ENCODE assay signal across 20 cellular contexts in the genomic region with DNA sequence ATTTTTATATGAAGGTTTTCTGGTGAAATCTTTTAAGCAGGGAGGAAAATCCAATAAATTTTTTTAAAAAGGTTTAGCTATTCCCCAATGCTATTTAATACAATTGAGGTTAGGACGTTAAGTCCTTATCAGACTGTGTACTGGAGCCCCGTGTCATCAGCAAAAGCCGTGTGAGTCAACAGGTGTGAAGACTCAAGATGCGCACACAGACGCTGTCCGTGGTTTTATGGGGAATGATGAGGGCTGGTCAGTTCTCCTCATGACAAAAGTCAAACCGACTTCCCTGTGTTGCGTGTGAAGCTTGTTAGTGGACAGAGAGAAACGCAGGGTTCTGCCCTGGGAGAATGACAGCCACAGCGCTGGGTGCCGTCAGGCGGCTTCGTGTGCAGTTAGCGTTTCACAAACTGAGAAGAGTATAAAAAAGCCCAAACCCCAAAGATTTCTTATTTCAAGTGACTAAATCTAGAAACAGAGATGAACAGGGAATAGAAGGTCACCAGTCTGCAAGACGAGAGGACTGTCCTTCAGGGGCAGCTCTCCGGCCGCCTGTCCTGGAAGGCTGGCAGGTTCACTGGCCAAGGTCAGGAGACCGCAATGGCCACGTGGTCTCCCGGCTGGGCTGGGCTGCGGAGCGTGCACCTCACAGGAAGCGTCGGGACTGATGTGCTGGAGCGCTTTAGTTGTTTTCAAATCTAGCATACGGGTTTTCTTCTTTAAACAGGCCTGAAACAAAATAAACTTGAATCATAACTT. TPM values are rescaled to one million over a fixed set of nuclear protein-coding genes. Genes with fewer than 3 reads are reported as not detected.
DNase-seq lines count a peak whose midpoint lies in the region; ATAC-seq and TF ChIP-seq lines count a peak whose summit lies in the region.
"Had no signal": no experiment of that assay in that cellular context is flagged by ENCODE, and none has a peak within 500 bp of the region (broad histone marks: within the 10 kb centered on the region; RNA-seq: fewer than 3 reads in every experiment).

No MANE protein-coding gene starts in this region.

- no peaks in the 10 kb centered on the region for H3K9me3 Mint-ChIP-seq in activated CD4-positive, alpha-beta T cell treated with anti-CD3 and anti-CD28 coated beads, Interleukin-2, amount 10 ng/mL, durations not matched to agents 7 days and 5 days
- no peaks in the 10 kb centered on the region for H3K9me3 Mint-ChIP-seq in endothelial cell (ENCODE audit: unreplicated experiment)
- H3K9me3 Mint-ChIP-seq: activated T-cell treated with anti-CD3 and anti-CD28 coated beads, Interleukin-2, amount 50 U/mL, for 4 hours; effector memory CD8-positive, alpha-beta T cell; neural crest cell had no signal

- H3K23ac ChIP-seq in mesendoderm (ENCODE audit: low read length), result no peak overlapping the region

- H3K36me3 ChIP-seq in KOPT-K1 (ENCODE audit: insufficient read depth, low read length), result peaks cover 47% of the 10 kb centered on the region
- peaks cover 21% of the 10 kb centered on the region for H3K36me3 ChIP-seq in mesendoderm (ENCODE audit: control insufficient read depth, insufficient read depth, low read length)

- no peak overlapping the region for H2BK5ac ChIP-seq in mesendoderm (ENCODE audit: low read length)

- H3K4me3 Mint-ChIP-seq in activated CD4-positive, alpha-beta T cell treated with anti-CD3 and anti-CD28 coated beads, Interleukin-2, amount 10 ng/mL, durations not matched to agents 7 days and 5 days, result no peak overlapping the region
- peak overlapping the region; percentile 21 for H3K4me3 Mint-ChIP-seq in endothelial cell (ENCODE audit: unreplicated experiment)
- H3K4me3 Mint-ChIP-seq: activated T-cell treated with anti-CD3 and anti-CD28 coated beads, Interleukin-2, amount 50 U/mL, for 4 hours; effector memory CD8-positive, alpha-beta T cell; neural crest cell had no signal

- DNase-seq in activated CD4-positive, alpha-beta T cell treated with anti-CD3 and anti-CD28 coated beads, Interleukin-2, amount 10 ng/mL, durations not matched to agents 7 days and 5 days, result no peak
- no peak for DNase-seq in activated CD4-positive, alpha-beta T cell treated with anti-CD3 and anti-CD28 coated beads for 1 hour
- DNase-seq in endothelial cell (ENCODE audit: low spot score), result no peak
- peak; percentile 66 for DNase-seq in posterior vena cava (ENCODE audit: low spot score)
- no peak for DNase-seq in mesendoderm
- no peak for DNase-seq in middle frontal gyrus (ENCODE audit: extremely low spot score, low spot score)
- DNase-seq: activated CD4-positive, alpha-beta T cell treated with anti-CD3 and anti-CD28 coated beads for 4 hours; activated T-cell treated with anti-CD3 and anti-CD28 coated beads, Interleukin-2, amount 50 U/mL, for 4 hours; anterior cingulate cortex; DMS53; effector memory CD8-positive, alpha-beta T cell; mammary epithelial cell; NCI-H2107; NCI-H526 treated with DMSO at 0.1 percent for 48 hours; thyroid gland had no signal

- H3K4me1 Mint-ChIP-seq in activated CD4-positive, alpha-beta T cell treated with anti-CD3 and anti-CD28 coated beads, Interleukin-2, amount 10 ng/mL, durations not matched to agents 7 days and 5 days, result peaks cover 55% of the 10 kb centered on the region
- peaks cover 6% of the 10 kb centered on the region for H3K4me1 Mint-ChIP-seq in endothelial cell (ENCODE audit: unreplicated experiment)

- TF ChIP-seq CTCF in endothelial cell (IDR thresholded peaks at IDR 0.05; ENCODE audit: unreplicated experiment), result no peak

- H3K36me3 Mint-ChIP-seq in activated CD4-positive, alpha-beta T cell treated with anti-CD3 and anti-CD28 coated beads, Interleukin-2, amount 10 ng/mL, durations not matched to agents 7 days and 5 days (ENCODE audit: low read depth), result peaks cover 38% of the 10 kb centered on the region
- H3K36me3 Mint-ChIP-seq in endothelial cell (ENCODE audit: low read depth, unreplicated experiment), result peaks cover 47% of the 10 kb centered on the region

- intact Hi-C loops in posterior vena cava (cut with DNase I), result no loop called here

- POLR2A ChIA-PET in activated CD4-positive, alpha-beta T cell treated with anti-CD3 and anti-CD28 coated beads, Interleukin-2, amount 10 ng/mL, durations not matched to agents 7 days and 5 days (lab: Charles Lee), result no interaction called here

- H3K4ac ChIP-seq in mesendoderm (ENCODE audit: low read depth, low read length), result no peak overlapping the region

- H3K27me3 ChIP-seq in mesendoderm (ENCODE audit: insufficient read depth, low read length, poor library complexity), result no peaks in the 10 kb centered on the region
- H3K27me3 ChIP-seq: thyroid gland had no signal

- H4K5ac ChIP-seq in mesendoderm (ENCODE audit: low read length), result no peak overlapping the region

- no peaks in the 10 kb centered on the region for H3K9me3 ChIP-seq in KOPT-K1 (ENCODE audit: insufficient read depth, low read length, poor library complexity, severe bottlenecking)
- H3K9me3 ChIP-seq: A549, thyroid gland had no signal

- peak overlapping the region; percentile 60 for H3K27ac Mint-ChIP-seq in activated CD4-positive, alpha-beta T cell treated with anti-CD3 and anti-CD28 coated beads, Interleukin-2, amount 10 ng/mL, durations not matched to agents 7 days and 5 days
- no peak overlapping the region for H3K27ac Mint-ChIP-seq in endothelial cell (ENCODE audit: unreplicated experiment)

- peaks cover 5% of the 10 kb centered on the region for H3K79me2 ChIP-seq in mesendoderm (ENCODE audit: control insufficient read depth, insufficient read depth, low read length)

- no peak overlapping the region for H3K56ac ChIP-seq in mesendoderm (ENCODE audit: low read length)

- H2AK5ac ChIP-seq in mesendoderm (ENCODE audit: low read length), result no peak overlapping the region

- no peak overlapping the region for H3K9ac ChIP-seq in mesendoderm (ENCODE audit: low read length)

- WGBS in mesendoderm (ENCODE audit: extremely low coverage, insufficient coverage, low lambda C conversion rate), result no CpG with 5 or more reads among the region's 26 CpGs

- H3K4me2 ChIP-seq in mesendoderm (ENCODE audit: low read length), result no peak overlapping the region
- H3K4me2 ChIP-seq: A549 had no signal

- no peak overlapping the region for H2BK120ac ChIP-seq in mesendoderm (ENCODE audit: low read depth, low read length)

- peak overlapping the region; percentile 77 for H3K27ac ChIP-seq in KOPT-K1 (ENCODE audit: low read depth, low read length, poor library complexity, severe bottlenecking)
- H3K27ac ChIP-seq in mesendoderm (ENCODE audit: low read depth, low read length), result no peak overlapping the region
- H3K27ac ChIP-seq: A549, C4-2B, thyroid gland had no signal

- H3K79me1 ChIP-seq in mesendoderm (ENCODE audit: low read length), result peaks cover 10% of the 10 kb centered on the region

- no peaks in the 10 kb centered on the region for H3K4me1 ChIP-seq in mesendoderm (ENCODE audit: control insufficient read depth, low read depth, low read length)

- no peak overlapping the region for H4K8ac ChIP-seq in mesendoderm (ENCODE audit: low read depth, low read length)

- no peak overlapping the region for H2BK15ac ChIP-seq in mesendoderm (replicated peaks; ENCODE audit: low read depth)

- no peak for ATAC-seq in GM21737 (IDR thresholded peaks at IDR 0.05; ENCODE audit: unreplicated experiment)
- ATAC-seq: A549; activated T-cell treated with anti-CD3 and anti-CD28 coated beads, Interleukin-2, amount 50 U/mL, for 4 hours; effector memory CD8-positive, alpha-beta T cell had no signal

- H3K27me3 Mint-ChIP-seq in activated CD4-positive, alpha-beta T cell treated with anti-CD3 and anti-CD28 coated beads, Interleukin-2, amount 10 ng/mL, durations not matched to agents 7 days and 5 days, result no peaks in the 10 kb centered on the region
- peaks cover 6% of the 10 kb centered on the region for H3K27me3 Mint-ChIP-seq in endothelial cell (ENCODE audit: unreplicated experiment)
- H3K27me3 Mint-ChIP-seq: effector memory CD8-positive, alpha-beta T cell had no signal

- H3K4me3 ChIP-seq in mesendoderm (ENCODE audit: low read length), result no peak overlapping the region
- H3K4me3 ChIP-seq: A549, thyroid gland had no signal

- H3K18ac ChIP-seq in mesendoderm (ENCODE audit: low read length), result no peak overlapping the region

- CTCF ChIA-PET in activated CD4-positive, alpha-beta T cell treated with anti-CD3 and anti-CD28 coated beads, Interleukin-2, amount 10 ng/mL, durations not matched to agents 7 days and 5 days (lab: Charles Lee), result interaction anchor here (0.8 to 0.9 kb wide), 2 partner anchors 21 to 31 kb away, joined by 3 read pairs; no protein-coding TSS in a partner anchor

RNA-seq across cellular contexts. Expression of gene PTTG1IP, which starts 22.4 kb away (rescaled TPM):
- total RNA-seq in activated CD4-positive, alpha-beta T cell treated with anti-CD3 and anti-CD28 coated beads, Interleukin-2, amount 10 ng/mL, durations not matched to agents 7 days and 5 days, result 10 to 100 TPM; 70.2 to 79.9 TPM
- total RNA-seq in endothelial cell (ENCODE audit: unreplicated experiment), result 223 TPM
- total RNA-seq in posterior vena cava, result 100 to 1,000 TPM; 202 to 246 TPM
- polyA plus RNA-seq in mesendoderm (2013, experiment 1 of 2), result 106 TPM
- polyA plus RNA-seq in mesendoderm (2013, experiment 2 of 2), result 104 TPM

RNA-seq across cellular contexts. Expression of gene SUMO3, which starts 33.2 kb away (rescaled TPM):
- total RNA-seq in activated CD4-positive, alpha-beta T cell treated with anti-CD3 and anti-CD28 coated beads, Interleukin-2, amount 10 ng/mL, durations not matched to agents 7 days and 5 days, result 10 to 100 TPM; 91.1 to 97.9 TPM
- total RNA-seq in endothelial cell (ENCODE audit: unreplicated experiment), result 69.0 TPM
- total RNA-seq in posterior vena cava, result 10 to 100 TPM; 53.5 to 58.3 TPM
- polyA plus RNA-seq in mesendoderm (2013, experiment 1 of 2), result 156 TPM
- 154 TPM for polyA plus RNA-seq in mesendoderm (2013, experiment 2 of 2)

RNA-seq across cellular contexts. Expression of gene UBE2G2, which starts 49.5 kb away (rescaled TPM):
- 100 to 1,000 TPM in 1 of 2 experiments, 10 to 100 TPM in 1; 95.8 to 103 TPM for total RNA-seq in activated CD4-positive, alpha-beta T cell treated with anti-CD3 and anti-CD28 coated beads, Interleukin-2, amount 10 ng/mL, durations not matched to agents 7 days and 5 days
- 49.6 TPM for total RNA-seq in endothelial cell (ENCODE audit: unreplicated experiment)
- total RNA-seq in posterior vena cava, result 10 to 100 TPM; 72.6 to 75.6 TPM
- 73.0 TPM for polyA plus RNA-seq in mesendoderm (2013, experiment 1 of 2)
- polyA plus RNA-seq in mesendoderm (2013, experiment 2 of 2), result 72.2 TPM
